ENCODE assay signal across 25 cellular contexts in the genomic region with DNA sequence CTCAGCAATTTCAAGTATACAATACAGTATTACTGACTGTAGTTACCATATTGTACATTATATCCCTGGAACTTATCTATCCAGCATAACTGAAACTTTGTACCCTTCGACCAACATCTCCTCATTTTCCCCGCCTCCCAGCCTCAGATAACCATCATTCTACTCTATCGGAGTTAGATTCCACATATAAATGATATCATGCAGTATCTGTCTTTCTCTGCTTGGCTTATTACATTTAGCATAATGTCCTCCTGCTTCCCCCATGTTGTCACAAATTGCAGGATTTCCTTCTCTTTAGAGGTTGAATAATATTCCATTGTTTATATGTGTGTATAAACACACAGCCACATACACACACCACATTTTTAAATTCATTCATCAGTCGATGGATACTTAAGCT.
DNase-seq lines count a peak whose midpoint lies in the region; ATAC-seq, FAIRE-seq and TF ChIP-seq lines count a peak whose summit lies in the region.
"Had no signal": no experiment of that assay in that cellular context is flagged by ENCODE, and none has a peak within 500 bp of the region (broad histone marks: within the 10 kb centered on the region; RNA-seq: fewer than 3 reads in every experiment).

No MANE protein-coding gene starts in this region.

- WGBS in IMR-90 (ENCODE audit: extremely low coverage in 2 of 2, insufficient read length in 1 of 2), 2 experiments, result 93% methylated on average over 3 of the region's 4 CpGs; no CpG with 5 or more reads in 1 of the 2 experiments
- WGBS in small intestine, 3 donors, result 28 to 61% (median 56%) methylated on average over 4 of the region's 4 CpGs

- H3K4me3 ChIP-seq in IMR-90 (ENCODE audit: insufficient read depth, low read depth, low read length) (no peak overlapping the region), small intestine (ENCODE audit: low read depth in 1 of 2, low read length in 2 of 2) (no peak overlapping the region)
- H3K4me3 ChIP-seq: A549; BLaER1 treated with 17β-estradiol and CSF1 and Interleukin-3, amounts not matched to agents 10 nM and 100 nM; HAP-1 had no signal

- H4K20me1 ChIP-seq in IMR-90 (ENCODE audit: insufficient read depth, low read length), result no peaks in the 10 kb centered on the region

- POLR2A ChIA-PET in IMR-90 (lab: Charles Lee; ENCODE audit: unreplicated experiment), result no interaction called here

- H3K14ac ChIP-seq in IMR-90 (replicated peaks; ENCODE audit: low read depth, low read length), result no peak overlapping the region

- BruUV-seq in IMR-90 (replicated peaks; lab: Mats Ljungman, UMichigan), result no TSS peak

- H3K4me2 ChIP-seq in IMR-90 (ENCODE audit: low read depth, low read length), result no peak overlapping the region
- H3K4me2 ChIP-seq: A549; BLaER1 treated with 17β-estradiol and CSF1 and Interleukin-3, amounts not matched to agents 10 nM and 100 nM had no signal

- no peak overlapping the region for H2BK120ac ChIP-seq in IMR-90 (ENCODE audit: low read depth, low read length)

- no peak overlapping the region for H2BK20ac ChIP-seq in IMR-90 (ENCODE audit: low read depth, low read length)

- H3K23ac ChIP-seq in IMR-90 (ENCODE audit: low read depth, low read length), result no peak overlapping the region

- no peak overlapping the region for H4K5ac ChIP-seq in IMR-90 (ENCODE audit: low read depth, low read length)

- no peaks in the 10 kb centered on the region for H3K79me1 ChIP-seq in IMR-90 (ENCODE audit: low read depth in 1 of 2, low read length in 2 of 2)

- CTCF ChIA-PET in IMR-90 (lab: Yijun Ruan, JAX), result interaction anchor here (0.7 kb wide), 1 partner anchor 29 kb away, joined by 3 read pairs; no protein-coding TSS in a partner anchor

- H3K56ac ChIP-seq in IMR-90 (ENCODE audit: extremely low read depth, insufficient read depth, low read length), result no peak overlapping the region

- H3K4ac ChIP-seq in IMR-90 (ENCODE audit: low read depth, low read length), result no peak overlapping the region

- no peak for TF ChIP-seq RAD21 in IMR-90 (IDR thresholded peaks at IDR 0.05; ENCODE audit: low read length)

- H3K9me3 ChIP-seq in IMR-90 (ENCODE audit: control insufficient read depth, insufficient read depth, low read length), result no peaks in the 10 kb centered on the region
- no peaks in the 10 kb centered on the region for H3K9me3 ChIP-seq in small intestine (ENCODE audit: control insufficient read depth, low read depth)
- H3K9me3 ChIP-seq: A549; BE2C; BLaER1 treated with 17β-estradiol and CSF1 and Interleukin-3, amounts not matched to agents 10 nM and 100 nM; HAP-1 had no signal

- no peaks in the 10 kb centered on the region for H3K27me3 ChIP-seq in IMR-90 (ENCODE audit: control insufficient read depth, insufficient read depth, low read length)
- no peaks in the 10 kb centered on the region for H3K27me3 ChIP-seq in small intestine (ENCODE audit: control insufficient read depth in 2 of 2, insufficient read depth in 2 of 2, low read length in 2 of 2)
- H3K27me3 ChIP-seq: BE2C; BLaER1 treated with 17β-estradiol and CSF1 and Interleukin-3, amounts not matched to agents 10 nM and 100 nM had no signal

- peak; percentile 64 for FAIRE-seq in islet of Langerhans (lab: Jason Lieb, UNC)
- FAIRE-seq in small intestine (lab: Jason Lieb, UNC), result no peak
- FAIRE-seq: A549, G401.6, GM12892, GM19239, H54 had no signal

- no peak overlapping the region for H2BK5ac ChIP-seq in IMR-90 (ENCODE audit: low read depth, low read length, poor library complexity, severe bottlenecking)

- H3K18ac ChIP-seq in IMR-90 (ENCODE audit: low read depth, low read length), result no peak overlapping the region

- H3K4me1 ChIP-seq in IMR-90 (ENCODE audit: control insufficient read depth, insufficient read depth, low read length) (peaks cover 2% of the 10 kb centered on the region; the same call in 1 of the 2 replicates), small intestine (ENCODE audit: control insufficient read depth in 2 of 2, insufficient read depth in 1 of 2, low read depth in 1 of 2, low read length in 1 of 2) (no peaks in the 10 kb centered on the region)
- H3K4me1 ChIP-seq: HAP-1 had no signal

- no peak overlapping the region for H2AFZ ChIP-seq in IMR-90 (replicated peaks; ENCODE audit: low read length, poor library complexity)

- H4K91ac ChIP-seq in IMR-90 (ENCODE audit: insufficient read depth, low read depth, low read length), result no peak overlapping the region

- ATAC-seq in IMR-90 (ENCODE audit: low read depth), result peak; percentile 46
- no peak for ATAC-seq in HG03378 (IDR thresholded peaks at IDR 0.05; ENCODE audit: unreplicated experiment)
- no peak for ATAC-seq in GM18498 (IDR thresholded peaks at IDR 0.05; ENCODE audit: unreplicated experiment)
- ATAC-seq in GM19328 (IDR thresholded peaks at IDR 0.05; ENCODE audit: unreplicated experiment), result no peak
- ATAC-seq: A549 had no signal

- in situ Hi-C loops in IMR-90 (cut with MboI; ENCODE audit: low sequenced_read_pairs), result no loop called here

- no peak for TF ChIP-seq POLR2A in IMR-90 (IDR thresholded peaks at IDR 0.05; ENCODE audit: low read depth, low read length)

- intact Hi-C loops in IMR-90 (cut with micrococcal nuclease), result no loop called here

- H3K27ac ChIP-seq in IMR-90 (ENCODE audit: insufficient read depth, low read length) (no peak overlapping the region), VCaP (peak overlapping the region; percentile 54; the same call in 1 of the 2 replicates), small intestine (ENCODE audit: low read depth in 1 of 2, low read length in 1 of 2) (no peak overlapping the region)
- H3K27ac ChIP-seq: A549; BLaER1 treated with 17β-estradiol and CSF1 and Interleukin-3, amounts not matched to agents 10 nM and 100 nM had no signal

- H3K36me3 ChIP-seq in IMR-90 (ENCODE audit: control insufficient read depth, insufficient read depth, low read length) (no peaks in the 10 kb centered on the region), small intestine (ENCODE audit: control insufficient read depth in 2 of 2, insufficient read depth in 2 of 2, low read length in 2 of 2) (no peaks in the 10 kb centered on the region)
- H3K36me3 ChIP-seq: BE2C; BLaER1 treated with 17β-estradiol and CSF1 and Interleukin-3, amounts not matched to agents 10 nM and 100 nM; HAP-1 had no signal

- dilution Hi-C loops in IMR-90 (cut with HindIII; ENCODE audit: low sequenced_read_pairs, unreplicated experiment), result no loop called here

- H3K9ac ChIP-seq in IMR-90 (ENCODE audit: low read depth, low read length), result no peak overlapping the region
- H3K9ac ChIP-seq: BLaER1 treated with 17β-estradiol and CSF1 and Interleukin-3, amounts not matched to agents 10 nM and 100 nM had no signal

- no peak overlapping the region for H2BK15ac ChIP-seq in IMR-90 (ENCODE audit: low read depth, low read length)

- H2AK9ac ChIP-seq in IMR-90 (replicated peaks; ENCODE audit: low read depth, low read length, poor library complexity), result no peak overlapping the region

- no peaks in the 10 kb centered on the region for H3K9me1 ChIP-seq in IMR-90 (ENCODE audit: insufficient read depth, low read length)

- H4K8ac ChIP-seq in IMR-90 (ENCODE audit: low read depth in 2 of 2, low read length in 2 of 2), result no peak overlapping the region

- DNase-seq in IMR-90, result no peak
- peak; percentile 29 for DNase-seq in small intestine
- DNase-seq: 8988T; ACHN; AML-193; BE2C; Calu3; CD4-positive, alpha-beta memory T cell; COR-L47; DMS153; DND-41; GOT3; HFFc6 had no signal

- H2AK5ac ChIP-seq in IMR-90 (ENCODE audit: low read depth, low read length), result no peak overlapping the region

- no peak for TF ChIP-seq CTCF in IMR-90 (conservative IDR thresholded peaks at IDR 0.05; ENCODE audit: low read depth, low read length)
- TF ChIP-seq CTCF in VCaP (conservative IDR thresholded peaks at IDR 0.05), result no peak

TF ChIP-seq in IMR-90, 13 proteins besides CTCF, POLR2A, EP300 and RAD21:
- TF ChIP-seq, protein P1, sequence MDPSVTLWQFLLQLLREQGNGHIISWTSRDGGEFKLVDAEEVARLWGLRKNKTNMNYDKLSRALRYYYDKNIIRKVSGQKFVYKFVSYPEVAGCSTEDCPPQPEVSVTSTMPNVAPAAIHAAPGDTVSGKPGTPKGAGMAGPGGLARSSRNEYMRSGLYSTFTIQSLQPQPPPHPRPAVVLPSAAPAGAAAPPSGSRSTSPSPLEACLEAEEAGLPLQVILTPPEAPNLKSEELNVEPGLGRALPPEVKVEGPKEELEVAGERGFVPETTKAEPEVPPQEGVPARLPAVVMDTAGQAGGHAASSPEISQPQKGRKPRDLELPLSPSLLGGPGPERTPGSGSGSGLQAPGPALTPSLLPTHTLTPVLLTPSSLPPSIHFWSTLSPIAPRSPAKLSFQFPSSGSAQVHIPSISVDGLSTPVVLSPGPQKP (IDR thresholded peaks at IDR 0.05; ENCODE audit: borderline replicate concordance, low read depth, low read length), result no peak
- no peak for TF ChIP-seq CEBPB (IDR thresholded peaks at IDR 0.05; ENCODE audit: low read depth, low read length)
- no peak for TF ChIP-seq BHLHE40 (IDR thresholded peaks at IDR 0.05; ENCODE audit: low read depth, low read length)
- TF ChIP-seq, protein P2, sequence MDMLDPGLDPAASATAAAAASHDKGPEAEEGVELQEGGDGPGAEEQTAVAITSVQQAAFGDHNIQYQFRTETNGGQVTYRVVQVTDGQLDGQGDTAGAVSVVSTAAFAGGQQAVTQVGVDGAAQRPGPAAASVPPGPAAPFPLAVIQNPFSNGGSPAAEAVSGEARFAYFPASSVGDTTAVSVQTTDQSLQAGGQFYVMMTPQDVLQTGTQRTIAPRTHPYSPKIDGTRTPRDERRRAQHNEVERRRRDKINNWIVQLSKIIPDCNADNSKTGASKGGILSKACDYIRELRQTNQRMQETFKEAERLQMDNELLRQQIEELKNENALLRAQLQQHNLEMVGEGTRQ (IDR thresholded peaks at IDR 0.05; ENCODE audit: low read depth, low read length), result no peak
- no peak for TF ChIP-seq NFE2L2 (IDR thresholded peaks at IDR 0.05; ENCODE audit: low read depth, low read length)
